ENCODE assay signal across 26 cellular contexts in genomic region chr4:3409571-3410091, GRCh38. TPM values are rescaled to one million over a fixed set of nuclear protein-coding genes. Genes with fewer than 3 reads are reported as not detected.
DNase-seq lines count a peak whose midpoint lies in the region; ATAC-seq, FAIRE-seq and TF ChIP-seq lines count a peak whose summit lies in the region.
"Had no signal": no experiment of that assay in that cellular context is flagged by ENCODE, and none has a peak within 500 bp of the region (broad histone marks: within the 10 kb centered on the region; RNA-seq: fewer than 3 reads in every experiment).

No MANE protein-coding gene starts in this region.

- peaks cover 37 to 90% (median 77%) of the 10 kb centered on the region in 10 experiments for H3K4me1 ChIP-seq in BLaER1 treated with 17β-estradiol and CSF1 and Interleukin-3, amounts not matched to agents 10 nM and 100 nM
- H3K4me1 ChIP-seq in right lobe of liver (peaks cover 0 to 45% (median 19%) of the 10 kb centered on the region in 4 donors), prostate gland (replicated peaks) (no peaks in the 10 kb centered on the region), PC-9 (replicated peaks; ENCODE audit: insufficient read depth) (no peaks in the 10 kb centered on the region)
- H3K4me1 ChIP-seq: body of pancreas, HAP-1 had no signal

- H3K4me2 ChIP-seq in BLaER1 treated with 17β-estradiol and CSF1 and Interleukin-3, amounts not matched to agents 10 nM and 100 nM: peak overlapping the region; percentile 25 to 91 (median 71); a peak in 21 of 22 replicates
- no peak overlapping the region for H3K4me2 ChIP-seq in PC-9

- peak; percentile 2 to 47 (median 6) for ATAC-seq in right lobe of liver
- ATAC-seq: activated T-helper 17 cell treated with anti-CD3 and anti-CD28 coated beads, Interleukin-2, amount 50 U/mL, for 72 hours; body of pancreas had no signal

- DNase-seq in SK-N-MC (ENCODE audit: low read depth, low spot score): peak; percentile 42
- DNase-seq in right lobe of liver: peak; percentile 28 to 74 (median 67)
- DNase-seq in prostate gland (ENCODE audit: low spot score): no peak
- DNase-seq in PC-9: no peak
- DNase-seq in stimulated activated CD8-positive, alpha-beta memory T cell treated with anti-CD3 and anti-CD28 coated beads, Interleukin-4, amount 100 ng/mL, for 48 hours: no peak
- DNase-seq in NCI-H446 treated with DMSO at 0.1 percent for 48 hours (lab: John Stamatoyannopoulos, UW): no peak
- no peak for DNase-seq in RCC 7860 (ENCODE audit: low spot score)
- DNase-seq: activated CD4-positive, alpha-beta T cell treated with anti-CD3 and anti-CD28 coated beads, Interleukin-2, amount 50 U/mL, for 4 hours; activated CD8-positive, alpha-beta memory T cell treated with anti-CD3 and anti-CD28 coated beads, Interleukin-2, amount 50 U/mL, for 4 hours; body of pancreas; CD4-positive, CD25-positive, alpha-beta regulatory T cell; effector CD8-positive, alpha-beta T cell; EL; foreskin fibroblast; Karpas-422; MV-4-11; NCI-H146; stimulated activated CD4-positive, alpha-beta T cell treated with anti-CD3 and anti-CD28 coated beads, Interleukin-12 subunit alpha, Interleukin-12 subunit beta, amount 100 ng/mL, for 4 hours; stimulated activated CD4-positive, alpha-beta T cell treated with anti-CD3 and anti-CD28 coated beads, Interleukin-4, amount 100 ng/mL, for 24 hours; stimulated activated naive CD4-positive, alpha-beta T cell treated with Interleukin-2 at 50 U/mL for 16 hours had no signal

- POLR2A ChIA-PET in PC-9 (lab: Charles Lee; ENCODE audit: unreplicated experiment): no interaction called here

- no peak for TF ChIP-seq CTCF in right lobe of liver (IDR thresholded peaks at IDR 0.05)
- TF ChIP-seq CTCF in prostate gland (IDR thresholded peaks at IDR 0.05): no peak
- TF ChIP-seq CTCF in PC-9 (conservative IDR thresholded peaks at IDR 0.05): no peak

- no peak for TF ChIP-seq POLR2A in right lobe of liver (IDR thresholded peaks at IDR 0.05)
- no peak for TF ChIP-seq POLR2A in prostate gland (IDR thresholded peaks at IDR 0.05)

- no peaks in the 10 kb centered on the region for H3K79me2 ChIP-seq in PC-9 (ENCODE audit: low read depth)

- no peak overlapping the region for H3K4me3 ChIP-seq in BLaER1 treated with 17β-estradiol and CSF1 and Interleukin-3, amounts not matched to agents 10 nM and 100 nM
- H3K4me3 ChIP-seq in SK-N-MC: peak overlapping the region; percentile 66
- H3K4me3 ChIP-seq in right lobe of liver: no peak overlapping the region
- H3K4me3 ChIP-seq in prostate gland: no peak overlapping the region
- H3K4me3 ChIP-seq in PC-9: no peak overlapping the region
- H3K4me3 ChIP-seq: body of pancreas, HAP-1, thoracic aorta had no signal

- FAIRE-seq in RCC 7860 (lab: Jason Lieb, UNC): no peak
- FAIRE-seq: GM12892 had no signal

- H2AFZ ChIP-seq in PC-9: no peak overlapping the region

- no peaks in the 10 kb centered on the region for H3K9me2 ChIP-seq in PC-9 (ENCODE audit: insufficient read depth)

- H3K36me3 ChIP-seq in BLaER1 treated with 17β-estradiol and CSF1 and Interleukin-3, amounts not matched to agents 10 nM and 100 nM: peaks cover 0 to 15% (median 4%) of the 10 kb centered on the region in 11 experiments; a peak in 15 of 22 replicates
- H3K36me3 ChIP-seq in SK-N-MC (ENCODE audit: insufficient read depth, low read length) (peaks cover 7% of the 10 kb centered on the region; the same call in 1 of the 2 replicates), right lobe of liver (no peaks in the 10 kb centered on the region), prostate gland (no peaks in the 10 kb centered on the region), PC-9 (ENCODE audit: low read depth) (no peaks in the 10 kb centered on the region)
- H3K36me3 ChIP-seq: HAP-1, thoracic aorta had no signal

- H3K9ac ChIP-seq in BLaER1 treated with 17β-estradiol and CSF1 and Interleukin-3, amounts not matched to agents 10 nM and 100 nM: peak overlapping the region in 3 of 11 experiments; percentile 25 to 39 (median 38); a peak in 2 of 22 replicates
- no peak overlapping the region for H3K9ac ChIP-seq in SK-N-MC (ENCODE audit: insufficient read length)

- peaks cover 0 to 4% (median 1%) of the 10 kb centered on the region in 11 experiments; a peak in 15 of 22 replicates for H3K9me3 ChIP-seq in BLaER1 treated with 17β-estradiol and CSF1 and Interleukin-3, amounts not matched to agents 10 nM and 100 nM (replicated peaks in 1 of 11)
- 0 out of 2 replicates have a peak, but pooled peaks cover 2% of the 10 kb centered on the region for H3K9me3 ChIP-seq in SK-N-MC (ENCODE audit: low read depth, low read length)
- H3K9me3 ChIP-seq in right lobe of liver: no peaks in the 10 kb centered on the region
- no peaks in the 10 kb centered on the region for H3K9me3 ChIP-seq in prostate gland
- H3K9me3 ChIP-seq in PC-9 (ENCODE audit: insufficient read depth, low read depth): no peaks in the 10 kb centered on the region
- H3K9me3 ChIP-seq: body of pancreas, HAP-1, thoracic aorta had no signal

- intact Hi-C loops in right lobe of liver (cut with DNase I): no loop called here
- intact Hi-C loops in prostate gland (cut with DNase I): no loop called here
- intact Hi-C loops in PC-9 (cut with micrococcal nuclease; ENCODE audit: unreplicated experiment): no loop called here

- no peak overlapping the region for H3K27ac ChIP-seq in BLaER1 treated with 17β-estradiol and CSF1 and Interleukin-3, amounts not matched to agents 10 nM and 100 nM
- H3K27ac ChIP-seq in SK-N-MC (peak overlapping the region; percentile 96), right lobe of liver (peak overlapping the region in 2 of 3 donors; percentile 85 to 97), prostate gland (peak overlapping the region; percentile 55 to 63), PC-9 (no peak overlapping the region)
- H3K27ac ChIP-seq: body of pancreas, thoracic aorta had no signal

- WGBS in right lobe of liver (ENCODE audit: insufficient coverage, low coverage, low lambda C conversion rate, missing lambda C conversion rate): no CpG with 5 or more reads among the region's 15 CpGs
- WGBS in prostate gland: 55% methylated on average over 15 of the region's 15 CpGs

- H4K20me1 ChIP-seq in BLaER1 treated with 17β-estradiol and CSF1 and Interleukin-3, amounts not matched to agents 10 nM and 100 nM: peaks cover 71 to 100% (median 86%) of the 10 kb centered on the region in 11 experiments; a peak in 21 of 22 replicates
- H4K20me1 ChIP-seq in PC-9 (ENCODE audit: insufficient read depth): no peaks in the 10 kb centered on the region

- peaks cover 0 to 8% (median 0%) of the 10 kb centered on the region in 11 experiments; a peak in 2 of 22 replicates for H3K27me3 ChIP-seq in BLaER1 treated with 17β-estradiol and CSF1 and Interleukin-3, amounts not matched to agents 10 nM and 100 nM
- H3K27me3 ChIP-seq in right lobe of liver: no peaks in the 10 kb centered on the region
- H3K27me3 ChIP-seq in prostate gland (replicated peaks; ENCODE audit: insufficient read depth): no peaks in the 10 kb centered on the region
- H3K27me3 ChIP-seq in PC-9 (ENCODE audit: insufficient read depth, low read depth): no peaks in the 10 kb centered on the region
- H3K27me3 ChIP-seq: body of pancreas had no signal

- H3F3A ChIP-seq in PC-9 (ENCODE audit: insufficient read depth, low read depth): no peaks in the 10 kb centered on the region

- no TSS peak for BruUV-seq in PC-9 (replicated peaks; lab: Mats Ljungman, UMichigan)

- CTCF ChIA-PET in PC-9 (lab: Charles Lee): no interaction called here

RNA-seq across cellular contexts. Expression of gene HGFAC, which starts 32.1 kb away (rescaled TPM):
- total RNA-seq in right lobe of liver (100 to 1,000 TPM in 5 of 6 experiments, 10 to 100 TPM in 1; 73.9 to 176 (median 140) TPM), prostate gland (1 to 10 TPM in 1 of 2 donors, under 1 TPM in 1; 0.27 to 1.9 TPM), PC-9 (2021) (1.3 and 1.5 TPM in 2 replicates)
- total RNA-seq: activated T-helper 17 cell treated with anti-CD3 and anti-CD28 coated beads, Interleukin-2, amount 50 U/mL, for 72 hours; CD4-positive, CD25-positive, alpha-beta regulatory T cell; mononuclear cell had no signal

RNA-seq across cellular contexts. Expression of gene DOK7, which starts 53.5 kb away (rescaled TPM):
- total RNA-seq in right lobe of liver (1 to 10 TPM in 4 of 6 experiments, under 1 TPM in 2; 0.73 to 2.4 (median 1.5) TPM), prostate gland (10 to 100 TPM in 1 of 2 donors, 1 to 10 TPM in 1; 8.2 to 16.4 TPM), PC-9 (2021) (7.1 and 7.6 TPM in 2 replicates)
- total RNA-seq: activated T-helper 17 cell treated with anti-CD3 and anti-CD28 coated beads, Interleukin-2, amount 50 U/mL, for 72 hours; CD4-positive, CD25-positive, alpha-beta regulatory T cell had no signal

Comparison
In these comparisons a context has a peak if more than half of its experiments do, and no peak if none do; other contexts are left out.
1. H3K27ac ChIP-seq: peak in SK-N-MC (single experiment), right lobe of liver (2 of 3) and prostate gland (2 of 2); none in BLaER1 treated with 17β-estradiol and CSF1 and Interleukin-3, amounts not matched to agents 10 nM and 100 nM (0 of 11) and PC-9 (single experiment).
2. DNase-seq: peak in SK-N-MC (single experiment) and right lobe of liver (3 of 3); none in prostate gland (single experiment), PC-9 (0 of 2), stimulated activated CD8-positive, alpha-beta memory T cell treated with anti-CD3 and anti-CD28 coated beads, Interleukin-4, amount 100 ng/mL, for 48 hours (single experiment), NCI-H446 treated with DMSO at 0.1 percent for 48 hours (single experiment) and RCC 7860 (single experiment).
3. RNA of gene HGFAC, which starts 32.1 kb away (total RNA-seq): 73.9 to 176 TPM in right lobe of liver; 0.27 to 1.9 TPM in prostate gland and 1.3 to 1.5 TPM in PC-9; every median in the first group is over 10 times any median in the second.